ENCODE assay signal across 22 cellular contexts in genomic region chr5:195401-196160, GRCh38. TPM values are rescaled to one million over a fixed set of nuclear protein-coding genes. Genes with fewer than 3 reads are reported as not detected.
A peak's percentile ranks its signal among the peaks of the same experiment; 100 is the strongest.
DNase-seq lines count a peak whose midpoint lies in the region; ATAC-seq and TF ChIP-seq lines count a peak whose summit lies in the region.
"Had no signal": no experiment of that assay in that cellular context is flagged by ENCODE, and none has a peak within 500 bp of the region (broad histone marks: within the 10 kb centered on the region; RNA-seq: fewer than 3 reads in every experiment).

No MANE protein-coding gene starts in this region.

- H3K4me3 ChIP-seq in DND-41 (ENCODE audit: low read depth in 1 of 2, low read length in 2 of 2) (no peak overlapping the region), OCI-LY1 (ENCODE audit: low read depth, low read length, poor library complexity, severe bottlenecking) (no peak overlapping the region), psoas muscle (no peak overlapping the region)
- H3K4me3 ChIP-seq: esophagus muscularis mucosa had no signal

- no peaks in the 10 kb centered on the region for H3K9me2 ChIP-seq in OCI-LY1 (ENCODE audit: low read depth, low read length)

- H3K9ac ChIP-seq in DND-41 (ENCODE audit: low read depth, low read length), result no peak overlapping the region
- no peak overlapping the region; the same call in 1 of the 2 replicates for H3K9ac ChIP-seq in OCI-LY1 (ENCODE audit: low read length)

- H3K9me3 ChIP-seq in DND-41 (ENCODE audit: insufficient read depth, low read length, severe bottlenecking), result no peaks in the 10 kb centered on the region
- no peaks in the 10 kb centered on the region for H3K9me3 ChIP-seq in OCI-LY1 (ENCODE audit: low read length)
- no peaks in the 10 kb centered on the region for H3K9me3 ChIP-seq in psoas muscle
- H3K9me3 ChIP-seq: esophagus muscularis mucosa had no signal

- 75 to 81% (median 77%) methylated on average over 33 of the region's 33 CpGs for WGBS in psoas muscle, 3 donors

- H3K4me1 Mint-ChIP-seq in glutamatergic neuron (ENCODE audit: low read depth, unreplicated experiment), result peaks cover 7% of the 10 kb centered on the region

- H4K20me1 ChIP-seq in DND-41 (ENCODE audit: insufficient read depth, low read length) (peaks cover 9% of the 10 kb centered on the region; the same call in 1 of the 2 replicates), OCI-LY1 (ENCODE audit: insufficient read depth, low read length) (no peaks in the 10 kb centered on the region)

- H3K9me3 Mint-ChIP-seq in glutamatergic neuron (ENCODE audit: unreplicated experiment), result peaks cover 8% of the 10 kb centered on the region
- H3K9me3 Mint-ChIP-seq: naive thymus-derived CD8-positive, alpha-beta T cell had no signal

- H3K27me3 Mint-ChIP-seq in glutamatergic neuron (ENCODE audit: unreplicated experiment), result peaks cover 4% of the 10 kb centered on the region

- H3F3A ChIP-seq in OCI-LY1 (ENCODE audit: insufficient read depth, low read length), result no peaks in the 10 kb centered on the region

- no peaks in the 10 kb centered on the region for H3K4me1 ChIP-seq in DND-41 (ENCODE audit: insufficient read depth, low read length)
- H3K4me1 ChIP-seq in OCI-LY1 (ENCODE audit: insufficient read depth, low read length, severe bottlenecking), result peaks cover 40% of the 10 kb centered on the region
- H3K4me1 ChIP-seq in psoas muscle, result peaks cover 39% of the 10 kb centered on the region

- H3K4me2 ChIP-seq in DND-41 (ENCODE audit: insufficient read depth, low read length) (no peak overlapping the region), OCI-LY1 (ENCODE audit: low read length) (peak overlapping the region; percentile 34; the same call in 1 of the 2 replicates)

- H3K4me3 Mint-ChIP-seq in glutamatergic neuron (ENCODE audit: unreplicated experiment), result no peak overlapping the region
- H3K4me3 Mint-ChIP-seq: B cell; naive thymus-derived CD8-positive, alpha-beta T cell had no signal

- H2AFZ ChIP-seq in DND-41 (ENCODE audit: low read depth, low read length) (no peak overlapping the region), OCI-LY1 (ENCODE audit: low read length) (no peak overlapping the region)

- H3K27ac Mint-ChIP-seq in glutamatergic neuron (ENCODE audit: unreplicated experiment), result no peak overlapping the region
- H3K27ac Mint-ChIP-seq: B cell had no signal

- intact Hi-C loops in psoas muscle (cut with DNase I), result no loop called here

- peak; percentile 27 for TF ChIP-seq CTCF in DND-41 (IDR thresholded peaks at IDR 0.05; ENCODE audit: borderline replicate concordance, extremely low read depth, low read length, poor library complexity, severe bottlenecking)
- peak; percentile 43; the same call in 1 of the 2 replicates for TF ChIP-seq CTCF in OCI-LY1 (IDR thresholded peaks at IDR 0.05; ENCODE audit: low read length)
- TF ChIP-seq CTCF in glutamatergic neuron (IDR thresholded peaks at IDR 0.05; ENCODE audit: partially characterized antibody, unreplicated experiment), result no peak
- TF ChIP-seq CTCF in psoas muscle (IDR thresholded peaks at IDR 0.05), result no peak

- DNase-seq in DND-41 (no peak), glutamatergic neuron (peak; percentile 44), psoas muscle (no peak), kidney tubule cell (ENCODE audit: low spot score) (no peak), DMS79 (lab: John Stamatoyannopoulos, UW) (no peak), NOMO-1 (lab: John Stamatoyannopoulos, UW; ENCODE audit: unreplicated experiment in 2 of 2) (no peak)
- DNase-seq: activated gamma-delta T cell; dermis blood vessel endothelial cell; DMS53; hypothalamus; KG1; naive thymus-derived CD8-positive, alpha-beta T cell; NCI-H226; stimulated activated CD4-positive, alpha-beta T cell treated with anti-CD3 and anti-CD28 coated beads, Interleukin-4, amount 100 ng/mL, for 4 hours had no signal

- no peaks in the 10 kb centered on the region for H3K79me2 ChIP-seq in DND-41 (ENCODE audit: insufficient read depth, low read length)
- H3K79me2 ChIP-seq in OCI-LY1 (ENCODE audit: insufficient read depth, low read length), result no peaks in the 10 kb centered on the region

- no peaks in the 10 kb centered on the region for H3K36me3 Mint-ChIP-seq in glutamatergic neuron (ENCODE audit: unreplicated experiment)
- H3K36me3 Mint-ChIP-seq: naive thymus-derived CD8-positive, alpha-beta T cell had no signal

- no peaks in the 10 kb centered on the region for H3K36me3 ChIP-seq in DND-41 (ENCODE audit: insufficient read depth, low read length)
- H3K36me3 ChIP-seq in OCI-LY1 (ENCODE audit: insufficient read depth, low read length), result 0 out of 2 replicates have a peak, but pooled peaks cover 4% of the 10 kb centered on the region
- peaks cover 0 to 3% of the 10 kb centered on the region in 2 donors for H3K36me3 ChIP-seq in psoas muscle (ENCODE audit: insufficient read depth in 1 of 2, low read depth in 1 of 2)

- no peak overlapping the region for H3K27ac ChIP-seq in DND-41 (ENCODE audit: low read length)
- H3K27ac ChIP-seq in OCI-LY1 (ENCODE audit: low read depth, low read length, poor library complexity, severe bottlenecking), result peak overlapping the region; percentile 50
- H3K27ac ChIP-seq in psoas muscle, result peak overlapping the region; percentile 97
- H3K27ac ChIP-seq: esophagus muscularis mucosa had no signal

- ATAC-seq in DND-41 (ENCODE audit: insufficient read depth, low read depth) (no peak), psoas muscle (no peak), HG03108 (IDR thresholded peaks at IDR 0.05; ENCODE audit: unreplicated experiment) (no peak)
- ATAC-seq: naive thymus-derived CD8-positive, alpha-beta T cell had no signal

- H3K27me3 ChIP-seq in DND-41 (ENCODE audit: insufficient read depth, low read length, poor library complexity) (no peaks in the 10 kb centered on the region), OCI-LY1 (ENCODE audit: insufficient read depth, low read length) (no peaks in the 10 kb centered on the region), psoas muscle (ENCODE audit: insufficient read depth in 3 of 3, low read length in 2 of 3) (no peaks in the 10 kb centered on the region)

RNA-seq across cellular contexts. Expression of gene LRRC14B, which starts 4.3 kb away (rescaled TPM):
- total RNA-seq in glutamatergic neuron (ENCODE audit: unreplicated experiment) (not detected), psoas muscle (10 to 100 TPM in 1 of 4 donors, 1 to 10 TPM in 3; 1.3 to 13.4 (median 9.0) TPM)
- 10 to 100 TPM in 2 of 3 donors, under 1 TPM in 1; 0.42 to 15.5 (median 14.5) TPM for polyA plus RNA-seq in psoas muscle
- total RNA-seq: activated CD8-positive, alpha-beta memory T cell treated with anti-CD3 and anti-CD28 coated beads for 36 hours; aorta; B cell; dermis blood vessel endothelial cell; esophagus muscularis mucosa; lower leg skin; naive thymus-derived CD8-positive, alpha-beta T cell had no signal
- polyA plus RNA-seq: aorta, urinary bladder had no signal

RNA-seq across cellular contexts. Expression of gene CCDC127, which starts 22.4 kb away (rescaled TPM):
- total RNA-seq in glutamatergic neuron (ENCODE audit: unreplicated experiment), result 11.9 TPM
- total RNA-seq in psoas muscle, result 1 to 10 TPM; 6.9 to 9.6 (median 7.4) TPM
- 10 to 100 TPM in 1 of 3 donors, 1 to 10 TPM in 2; 4.1 to 11.2 (median 5.5) TPM for polyA plus RNA-seq in psoas muscle

RNA-seq across cellular contexts. Expression of gene SDHA, which starts 22.5 kb away (rescaled TPM):
- 81.3 TPM for total RNA-seq in glutamatergic neuron (ENCODE audit: unreplicated experiment)
- 100 to 1,000 TPM; 269 to 363 (median 314) TPM for total RNA-seq in psoas muscle
- polyA plus RNA-seq in psoas muscle, result 100 to 1,000 TPM; 160 to 205 (median 205) TPM

Comparison
In these comparisons a context has a peak if more than half of its experiments do, and no peak if none do; other contexts are left out.
1. CTCF ChIP-seq: peak in DND-41 (single experiment) and OCI-LY1 (single experiment); none in glutamatergic neuron (single experiment) and psoas muscle (single experiment).